1 cellular context compared by ENCODE assay signal in the genomic region with DNA sequence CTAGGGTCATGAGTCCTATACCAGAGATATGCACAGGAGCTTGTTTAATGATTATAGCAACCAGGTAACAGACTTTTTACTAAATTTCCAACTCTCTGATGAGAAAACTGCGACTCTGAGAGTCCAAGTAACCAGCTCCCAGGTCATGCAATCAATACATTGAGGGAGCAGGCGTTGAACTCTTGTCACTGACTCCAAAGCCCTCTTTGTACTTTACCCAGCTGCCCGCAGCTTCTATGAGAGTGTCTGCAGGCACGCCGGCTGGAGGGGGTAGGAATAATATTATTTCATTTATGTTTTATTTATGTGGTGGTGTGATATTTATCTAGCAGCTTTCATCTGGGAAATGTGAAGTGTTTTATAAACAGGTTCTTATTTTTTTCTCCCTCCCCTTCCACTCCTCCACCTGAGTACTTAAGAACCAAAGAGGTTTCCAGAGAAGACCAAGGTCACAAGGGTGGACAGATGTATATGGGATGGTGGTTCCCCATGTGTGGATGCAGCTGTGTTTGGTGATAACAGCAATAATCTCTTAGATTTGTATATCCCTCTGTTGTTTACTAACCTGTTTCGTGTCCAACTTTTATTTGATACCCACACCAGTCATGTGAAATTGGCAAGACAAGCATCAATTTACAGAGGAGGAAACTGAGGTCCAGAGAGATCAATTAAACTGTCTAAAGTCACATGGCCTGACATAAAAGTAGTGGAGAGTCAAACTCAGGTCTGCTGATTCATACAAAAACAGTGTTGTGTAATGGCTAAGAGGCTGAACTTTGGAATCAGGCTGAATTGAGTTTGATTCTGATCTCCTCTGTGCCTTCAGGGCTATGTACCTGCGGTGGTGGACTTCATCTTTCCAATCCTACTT.
TF ChIP-seq lines count a peak whose summit lies in the region.

No MANE protein-coding gene starts in this region.

TF ChIP-seq in HepG2, 621 proteins besides CTCF, POLR2A, EP300 and RAD21 (continued from another document):
- 0 out of 2 replicates have a peak, but pooled peaks have one; percentile 31 for TF ChIP-seq ZNF124 (CRISPR knock-in tag; IDR thresholded peaks at IDR 0.05)
- peak; percentile 61; the same call in 1 of the 2 replicates for TF ChIP-seq ZNF264 (CRISPR knock-in tag; IDR thresholded peaks at IDR 0.05)
- 0 out of 2 replicates have a peak, but pooled peaks have one; percentile 8 for TF ChIP-seq RAD51 (IDR thresholded peaks at IDR 0.05; ENCODE audit: borderline replicate concordance)
- peak; percentile 23; the same call in 1 of the 2 replicates for TF ChIP-seq ELF1 (CRISPR knock-in tag; IDR thresholded peaks at IDR 0.05)
- TF ChIP-seq ZNF34 (CRISPR knock-in tag; IDR thresholded peaks at IDR 0.05; ENCODE audit: borderline replicate concordance), result no peak
- no peak for TF ChIP-seq KDM4B (CRISPR knock-in tag; IDR thresholded peaks at IDR 0.05)
- peak; percentile 67 for TF ChIP-seq SAP130 (CRISPR knock-in tag; IDR thresholded peaks at IDR 0.05; ENCODE audit: low read depth)
- peak; percentile 38; the same call in 1 of the 2 replicates for TF ChIP-seq FOXA3 (CRISPR knock-in tag; IDR thresholded peaks at IDR 0.05)
- TF ChIP-seq, protein P1, sequence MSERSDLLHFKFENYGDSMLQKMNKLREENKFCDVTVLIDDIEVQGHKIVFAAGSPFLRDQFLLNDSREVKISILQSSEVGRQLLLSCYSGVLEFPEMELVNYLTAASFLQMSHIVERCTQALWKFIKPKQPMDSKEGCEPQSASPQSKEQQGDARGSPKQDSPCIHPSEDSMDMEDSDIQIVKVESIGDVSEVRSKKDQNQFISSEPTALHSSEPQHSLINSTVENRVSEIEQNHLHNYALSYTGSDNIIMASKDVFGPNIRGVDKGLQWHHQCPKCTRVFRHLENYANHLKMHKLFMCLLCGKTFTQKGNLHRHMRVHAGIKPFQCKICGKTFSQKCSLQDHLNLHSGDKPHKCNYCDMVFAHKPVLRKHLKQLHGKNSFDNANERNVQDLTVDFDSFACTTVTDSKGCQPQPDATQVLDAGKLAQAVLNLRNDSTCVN (CRISPR knock-in tag; IDR thresholded peaks at IDR 0.05; ENCODE audit: borderline replicate concordance), result no peak
- no peak for TF ChIP-seq ZNF589 (CRISPR knock-in tag; conservative IDR thresholded peaks at IDR 0.05)
- peak; percentile 76 for TF ChIP-seq MED1 (CRISPR knock-in tag; IDR thresholded peaks at IDR 0.05)
- no peak for TF ChIP-seq GPN1 (CRISPR knock-in tag; IDR thresholded peaks at IDR 0.05; ENCODE audit: borderline replicate concordance)
- no peak for TF ChIP-seq ATAD3A (CRISPR knock-in tag; IDR thresholded peaks at IDR 0.05)
- no peak for TF ChIP-seq FOXP1 (IDR thresholded peaks at IDR 0.05)
- TF ChIP-seq FOXP1 (CRISPR knock-in tag; IDR thresholded peaks at IDR 0.05), result 0 out of 2 replicates have a peak, but pooled peaks have one; percentile 12
- 0 out of 2 replicates have a peak, but pooled peaks have one; percentile 48 for TF ChIP-seq ZNF431 (CRISPR knock-in tag; IDR thresholded peaks at IDR 0.05; ENCODE audit: borderline replicate concordance, low read depth)
- TF ChIP-seq SRSF1 (optimal IDR thresholded peaks at IDR 0.05; ENCODE audit: low read depth, low read length), result no peak
- peak; percentile 69 for TF ChIP-seq ZNF629 (CRISPR knock-in tag; conservative IDR thresholded peaks at IDR 0.05)
- TF ChIP-seq ZSCAN31 (CRISPR knock-in tag; IDR thresholded peaks at IDR 0.05; ENCODE audit: low read depth), result no peak
- 0 out of 2 replicates have a peak, but pooled peaks have one; percentile 30 for TF ChIP-seq CCDC6 (CRISPR knock-in tag; IDR thresholded peaks at IDR 0.05)
- TF ChIP-seq, protein P2, sequence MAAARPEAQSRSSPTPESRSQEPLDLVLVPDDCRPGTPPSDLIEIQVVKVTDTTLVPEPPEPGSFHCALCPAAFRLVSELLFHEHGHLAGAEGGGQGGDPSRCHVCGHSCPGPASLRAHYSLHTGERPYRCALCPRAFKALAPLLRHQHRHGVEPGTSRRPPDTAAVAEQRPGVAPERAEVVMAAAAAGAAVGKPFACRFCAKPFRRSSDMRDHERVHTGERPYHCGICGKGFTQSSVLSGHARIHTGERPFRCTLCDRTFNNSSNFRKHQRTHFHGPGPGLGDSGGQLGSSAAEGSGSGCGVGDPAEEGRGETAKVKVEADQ (CRISPR knock-in tag; IDR thresholded peaks at IDR 0.05; ENCODE audit: borderline replicate concordance), result 0 out of 2 replicates have a peak, but pooled peaks have one; percentile 22
- TF ChIP-seq DBP (CRISPR knock-in tag; IDR thresholded peaks at IDR 0.05; ENCODE audit: not compliant biosample characterization), result no peak
- TF ChIP-seq THYN1 (CRISPR knock-in tag; IDR thresholded peaks at IDR 0.05; ENCODE audit: borderline replicate concordance, low read depth), result no peak
- TF ChIP-seq, protein P3, sequence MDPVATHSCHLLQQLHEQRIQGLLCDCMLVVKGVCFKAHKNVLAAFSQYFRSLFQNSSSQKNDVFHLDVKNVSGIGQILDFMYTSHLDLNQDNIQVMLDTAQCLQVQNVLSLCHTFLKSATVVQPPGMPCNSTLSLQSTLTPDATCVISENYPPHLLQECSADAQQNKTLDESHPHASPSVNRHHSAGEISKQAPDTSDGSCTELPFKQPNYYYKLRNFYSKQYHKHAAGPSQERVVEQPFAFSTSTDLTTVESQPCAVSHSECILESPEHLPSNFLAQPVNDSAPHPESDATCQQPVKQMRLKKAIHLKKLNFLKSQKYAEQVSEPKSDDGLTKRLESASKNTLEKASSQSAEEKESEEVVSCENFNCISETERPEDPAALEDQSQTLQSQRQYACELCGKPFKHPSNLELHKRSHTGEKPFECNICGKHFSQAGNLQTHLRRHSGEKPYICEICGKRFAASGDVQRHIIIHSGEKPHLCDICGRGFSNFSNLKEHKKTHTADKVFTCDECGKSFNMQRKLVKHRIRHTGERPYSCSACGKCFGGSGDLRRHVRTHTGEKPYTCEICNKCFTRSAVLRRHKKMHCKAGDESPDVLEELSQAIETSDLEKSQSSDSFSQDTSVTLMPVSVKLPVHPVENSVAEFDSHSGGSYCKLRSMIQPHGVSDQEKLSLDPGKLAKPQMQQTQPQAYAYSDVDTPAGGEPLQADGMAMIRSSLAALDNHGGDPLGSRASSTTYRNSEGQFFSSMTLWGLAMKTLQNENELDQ (CRISPR knock-in tag; IDR thresholded peaks at IDR 0.05; ENCODE audit: borderline replicate concordance), result no peak
- TF ChIP-seq BRCA1 (CRISPR knock-in tag; IDR thresholded peaks at IDR 0.05), result 0 out of 2 replicates have a peak, but pooled peaks have one; percentile 55
TF ChIP-seq in HepG2: peak in this region for 85.
